8 cellular contexts compared by ENCODE assay signal in genomic region chr12:94208433-94208921, GRCh38.
A peak's percentile ranks its signal among the peaks of the same experiment; 100 is the strongest.
DNase-seq lines count a peak whose midpoint lies in the region; ATAC-seq and TF ChIP-seq lines count a peak whose summit lies in the region.

No MANE protein-coding gene starts in this region.

- H3K79me2 ChIP-seq in OCI-LY3 (ENCODE audit: low read length) = no peaks in the 10 kb centered on the region

- peaks cover 53% of the 10 kb centered on the region for H3K4me1 ChIP-seq in OCI-LY3 (ENCODE audit: low read length)

- peak overlapping the region; percentile 75 for H2AFZ ChIP-seq in OCI-LY3 (ENCODE audit: low read depth, low read length)

- 0 out of 3 replicates have a peak, but pooled peaks have one; percentile 15 for TF ChIP-seq CTCF in GM12872 (IDR thresholded peaks at IDR 0.05; ENCODE audit: insufficient read depth, low read depth, low read length)
- no peak for TF ChIP-seq CTCF in OCI-LY3 (IDR thresholded peaks at IDR 0.05; ENCODE audit: low read depth, low read length)

- H3K4me2 ChIP-seq in OCI-LY3 (ENCODE audit: low read length) = peak overlapping the region; percentile 92

- no peaks in the 10 kb centered on the region for H3K27me3 ChIP-seq in OCI-LY3 (ENCODE audit: low read depth, low read length)

- H4K20me1 ChIP-seq in OCI-LY3 (ENCODE audit: insufficient read depth, low read length) = no peaks in the 10 kb centered on the region

- H3K9ac ChIP-seq in OCI-LY3 (ENCODE audit: low read length) = peak overlapping the region; percentile 59

- DNase-seq in ecto neural progenitor cell (ENCODE audit: low spot score) (peak; percentile 24), NCI-H524 (lab: John Stamatoyannopoulos, UW) (no peak), cerebellar nuclear complex (lab: John Stamatoyannopoulos, UW) (no peak), HEK293T (ENCODE audit: extremely low spot score) (no peak)
- peak; percentile 26 to 44 for DNase-seq in stimulated activated CD4-positive, alpha-beta T cell treated with anti-CD3 and anti-CD28 coated beads, Interleukin-4, amount 100 ng/mL, for 48 hours (ENCODE audit: low read depth in 2 of 2)

- H3K27ac ChIP-seq in OCI-LY3 (ENCODE audit: low read length) = peak overlapping the region; percentile 91

- H3K36me3 ChIP-seq in OCI-LY3 (replicated peaks; ENCODE audit: low read depth, low read length) = no peaks in the 10 kb centered on the region

- peak; percentile 29 for ATAC-seq in GM21619 (IDR thresholded peaks at IDR 0.05; ENCODE audit: unreplicated experiment)

- CTCF ChIA-PET in HEK293T (lab: Yijun Ruan, JAX) = no interaction called here

- no peaks in the 10 kb centered on the region for H3K9me3 ChIP-seq in OCI-LY3 (ENCODE audit: insufficient read depth, low read length)

- peak overlapping the region; percentile 72 for H3K4me3 ChIP-seq in OCI-LY3 (ENCODE audit: low read length)

- POLR2A ChIA-PET in HEK293T (lab: Yijun Ruan, JAX) = no interaction called here

TF ChIP-seq in HEK293T, 16 proteins besides CTCF, POLR2A, EP300 and RAD21:
- TF ChIP-seq ZNF384 (IDR thresholded peaks at IDR 0.05) (no peak), FOXM1 (IDR thresholded peaks at IDR 0.05; ENCODE audit: borderline replicate concordance) (no peak), ELF4 (IDR thresholded peaks at IDR 0.05) (no peak), HDGF (IDR thresholded peaks at IDR 0.05; ENCODE audit: borderline replicate concordance) (no peak), BHLHE40 (IDR thresholded peaks at IDR 0.05; ENCODE audit: borderline replicate concordance) (no peak)
- TF ChIP-seq, protein P1, sequence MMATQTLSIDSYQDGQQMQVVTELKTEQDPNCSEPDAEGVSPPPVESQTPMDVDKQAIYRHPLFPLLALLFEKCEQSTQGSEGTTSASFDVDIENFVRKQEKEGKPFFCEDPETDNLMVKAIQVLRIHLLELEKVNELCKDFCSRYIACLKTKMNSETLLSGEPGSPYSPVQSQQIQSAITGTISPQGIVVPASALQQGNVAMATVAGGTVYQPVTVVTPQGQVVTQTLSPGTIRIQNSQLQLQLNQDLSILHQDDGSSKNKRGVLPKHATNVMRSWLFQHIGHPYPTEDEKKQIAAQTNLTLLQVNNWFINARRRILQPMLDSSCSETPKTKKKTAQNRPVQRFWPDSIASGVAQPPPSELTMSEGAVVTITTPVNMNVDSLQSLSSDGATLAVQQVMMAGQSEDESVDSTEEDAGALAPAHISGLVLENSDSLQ (IDR thresholded peaks at IDR 0.05) = no peak

Comparison
In these comparisons a context has a peak if more than half of its experiments do, and no peak if none do; other contexts are left out.
1. DNase-seq: peak in ecto neural progenitor cell (single experiment) and stimulated activated CD4-positive, alpha-beta T cell treated with anti-CD3 and anti-CD28 coated beads, Interleukin-4, amount 100 ng/mL, for 48 hours (2 of 2); none in NCI-H524 (0 of 2), cerebellar nuclear complex (0 of 2) and HEK293T (single experiment).